Comparison of ENCODE assay signal across 20 cellular contexts in genomic region chr2:113823729-113824595, GRCh38.
A peak's percentile ranks its signal among the peaks of the same experiment; 100 is the strongest.
DNase-seq lines count a peak whose midpoint lies in the region; ATAC-seq and TF ChIP-seq lines count a peak whose summit lies in the region.
"Had no signal": no experiment of that assay in that cellular context is flagged by ENCODE, and none has a peak within 500 bp of the region (broad histone marks: within the 10 kb centered on the region; RNA-seq: fewer than 3 reads in every experiment).

No MANE protein-coding gene starts in this region.

- H3K9me3 ChIP-seq in HAP-1, result no peaks in the 10 kb centered on the region
- H3K9me3 ChIP-seq: A549, BE2C had no signal

- POLR2A ChIA-PET in RWPE1 (lab: Yijun Ruan, JAX; ENCODE audit: low non-redundant PET), result interaction anchor here (1.0 kb wide), 1 partner anchor 67 kb away, joined by 3 read pairs; the partner anchor contains the start of gene SLC35F5

- H3K4me3 ChIP-seq in AG10803 (ENCODE audit: low read length) (no peak overlapping the region), HAP-1 (no peak overlapping the region)
- H3K4me3 ChIP-seq: A549 had no signal

- CTCF ChIA-PET in RWPE1 (lab: Yijun Ruan, JAX), result no interaction called here

- H3K36me3 ChIP-seq in HAP-1 (replicated peaks), result no peaks in the 10 kb centered on the region
- H3K36me3 ChIP-seq: BE2C had no signal

- TF ChIP-seq CTCF in AG10803 (conservative IDR thresholded peaks at IDR 0.05; ENCODE audit: low read length) (no peak), RWPE1 (conservative IDR thresholded peaks at IDR 0.05; ENCODE audit: low read depth) (no peak)

- DNase-seq in AG10803 (ENCODE audit: low read depth) (peak; percentile 22), SK-MEL-5 (ENCODE audit: low read depth, low spot score) (peak; percentile 42), foreskin melanocyte (peak; percentile 87), sciatic nerve (ENCODE audit: low spot score) (no peak), RWPE1 (ENCODE audit: low spot score) (no peak), HAP-1 (ENCODE audit: low spot score in 2 of 2) (no peak), D341Med (ENCODE audit: low spot score) (no peak)
- DNase-seq: BE2C; C1 segment of cervical spinal cord; CD4-positive, CD25-positive, alpha-beta regulatory T cell; CD8-positive, alpha-beta memory T cell; COR-L47; DMS153; DMS79; GDM1; HCEC 1CT had no signal

- peaks cover under 1% of the 10 kb centered on the region; the same call in 1 of the 2 replicates for H3K4me1 ChIP-seq in HAP-1
- H3K4me1 ChIP-seq: BE2C had no signal

- in situ Hi-C loops in SK-MEL-5 (cut with HindIII; ENCODE audit: low pct_unique_long_range_greater_than_20kb, low sequenced_read_pairs), result no loop called here
- in situ Hi-C loops in HAP-1 (cut with MboI; ENCODE audit: low sequenced_read_pairs), result no loop called here

- no peak overlapping the region for H3K27ac ChIP-seq in RWPE1
- H3K27ac ChIP-seq: 22Rv1, A549, HL-60 had no signal

- no peaks in the 10 kb centered on the region for H3K27me3 ChIP-seq in HAP-1 (ENCODE audit: low read depth)
- H3K27me3 ChIP-seq: BE2C had no signal

- ATAC-seq in sciatic nerve, result peak; percentile 76
- ATAC-seq in GM21390 (IDR thresholded peaks at IDR 0.05; ENCODE audit: unreplicated experiment), result no peak
- ATAC-seq: A549 had no signal

- intact Hi-C loops in sciatic nerve (cut with DNase I), result no loop called here

Comparison
In these comparisons a context has a peak if more than half of its experiments do, and no peak if none do; other contexts are left out.
1. DNase-seq: peak in AG10803 (single experiment), SK-MEL-5 (single experiment) and foreskin melanocyte (single experiment); none in sciatic nerve (single experiment), RWPE1 (single experiment), HAP-1 (0 of 2) and D341Med (single experiment).